ENCODE assay signal across 19 cellular contexts in genomic region chr2:2326653-2327052, GRCh38. TPM values are rescaled to one million over a fixed set of nuclear protein-coding genes. Genes with fewer than 3 reads are reported as not detected.
"Had no signal": no experiment of that assay in that cellular context is flagged by ENCODE, and none has a peak within 500 bp of the region (broad histone marks: within the 10 kb centered on the region; RNA-seq: fewer than 3 reads in every experiment).

No MANE protein-coding gene starts in this region.

- ATAC-seq: left colon, psoas muscle had no signal

- H3K27ac ChIP-seq: neutrophil, pancreas, psoas muscle, right atrium auricular region, spleen, upper lobe of left lung had no signal

- DNase-seq: activated CD4-positive, alpha-beta memory T cell treated with anti-CD3 and anti-CD28 coated beads for 36 hours; activated CD4-positive, alpha-beta T cell treated with anti-CD3 and anti-CD28 coated beads for 48 hours; activated naive CD4-positive, alpha-beta T cell treated with Interleukin-2 at 50 U/mL for 16 hours; activated naive CD8-positive, alpha-beta T cell treated with anti-CD3 and anti-CD28 coated beads for 36 hours; activated T-cell treated with anti-CD3 and anti-CD28 coated beads, Interleukin-2, amount 50 U/mL, for 48 hours; cortex of kidney; left colon; pancreas; psoas muscle; spleen; stimulated activated CD4-positive, alpha-beta T cell treated with anti-CD3 and anti-CD28 coated beads, Interleukin-4, amount 100 ng/mL, for 1 hour; stimulated activated naive CD4-positive, alpha-beta T cell; upper lobe of left lung had no signal

RNA-seq across cellular contexts. Expression of gene MYT1L, which starts 4.4 kb away (rescaled TPM):
- total RNA-seq: activated CD4-positive, alpha-beta memory T cell treated with anti-CD3 and anti-CD28 coated beads for 36 hours; epithelial cell of proximal tubule; fibroblast of villous mesenchyme; lower leg skin; natural killer cell treated with Interleukin-12 subunit alpha and Interleukin-12 subunit beta and Interleukin-15 and Interleukin-18, amount 100 ng/mL, for 72 hours; right atrium auricular region had no signal
